In genomic region chr2:207906495-207906894, GRCh38 we compare ENCODE assay signal across 7 cellular contexts.
DNase-seq lines count a peak whose midpoint lies in the region; ATAC-seq, FAIRE-seq and TF ChIP-seq lines count a peak whose summit lies in the region.
"Not testable (repeated sequence)": the region's sequence is repeated elsewhere in the genome, so short reads cannot be mapped to it uniquely, and the experiment has no call there.

No MANE protein-coding gene starts in this region.

- H3K9me3 Mint-ChIP-seq in nephron, result not testable (repeated sequence)

- not testable (repeated sequence) for H3K36me3 Mint-ChIP-seq in nephron (ENCODE audit: low read depth)

- not testable (repeated sequence) for TF ChIP-seq EP300 in A549 (IDR thresholded peaks at IDR 0.05)

- CTCF ChIA-PET in A549 (lab: Yijun Ruan, JAX), result interaction anchor here (2.1 kb wide), 1 partner anchor 10 kb away, joined by 7 read pairs; no protein-coding TSS in a partner anchor

- H3K27me3 ChIP-seq in hepatocyte, result not testable (repeated sequence)

- peak overlapping the region; percentile 44 to 66 (median 62) for H3K27ac Mint-ChIP-seq in nephron

- not testable (repeated sequence) for H3K36me3 ChIP-seq in hepatocyte (replicated peaks; ENCODE audit: insufficient read depth, low read depth)

- not testable (repeated sequence) for H3K27me3 Mint-ChIP-seq in nephron (ENCODE audit: low read depth)

- TF ChIP-seq RAD21 in A549 (conservative IDR thresholded peaks at IDR 0.05 in 1 of 2, IDR thresholded peaks at IDR 0.05 in 1 of 2), result not testable (repeated sequence)

- H3K79me2 ChIP-seq in hepatocyte, result not testable (repeated sequence)

- not testable (repeated sequence) for H3K4me1 Mint-ChIP-seq in nephron

- not testable (repeated sequence) for H4K20me1 ChIP-seq in hepatocyte (ENCODE audit: insufficient read depth, poor library complexity, severe bottlenecking)

- H3K9me2 ChIP-seq in hepatocyte (replicated peaks; ENCODE audit: insufficient read depth), result not testable (repeated sequence)

- H3K4me3 Mint-ChIP-seq in nephron, result not testable (repeated sequence)

- H3K9me3 ChIP-seq in A549; hepatocyte (ENCODE audit: low read depth): not testable (repeated sequence)

- POLR2A ChIA-PET in A549 (lab: Yijun Ruan, JAX), result interaction anchor here (0.6 kb wide), 1 partner anchor 14 kb away, joined by 3 read pairs; no protein-coding TSS in a partner anchor

- ATAC-seq in A549, result not testable (repeated sequence)
- ATAC-seq in GM18909 (IDR thresholded peaks at IDR 0.05; ENCODE audit: poor library complexity, unreplicated experiment), result peak; percentile 60
- ATAC-seq in GM19467 (IDR thresholded peaks at IDR 0.05; ENCODE audit: unreplicated experiment), result peak; percentile 49
- peak; percentile 42 for ATAC-seq in HG03064 (IDR thresholded peaks at IDR 0.05; ENCODE audit: low read depth, unreplicated experiment)
- peak; percentile 59 for ATAC-seq in HG03354 (IDR thresholded peaks at IDR 0.05; ENCODE audit: poor library complexity, severe bottlenecking, unreplicated experiment)

- H3K4me3 ChIP-seq in A549, hepatocyte: not testable (repeated sequence)

- peaks cover 12% of the 10 kb centered on the region for H3K4me1 ChIP-seq in A549
- H3K4me1 ChIP-seq in hepatocyte (ENCODE audit: insufficient read depth), result not testable (repeated sequence)

- DNase-seq in A549 (ENCODE audit: low read depth in 1 of 2, low spot score in 1 of 2); hepatocyte (ENCODE audit: low spot score): not testable (repeated sequence)

- H3K27ac ChIP-seq in A549, result not testable (repeated sequence)
- H3K27ac ChIP-seq in hepatocyte, result peak overlapping the region; percentile 9

- TF ChIP-seq POLR2A in A549 (IDR thresholded peaks at IDR 0.05; ENCODE audit: low read length), result not testable (repeated sequence)

- H2AFZ ChIP-seq in hepatocyte, result not testable (repeated sequence)

- not testable (repeated sequence) for FAIRE-seq in A549 (lab: Jason Lieb, UNC)

- peak overlapping the region; percentile 22 for H3K4me2 ChIP-seq in A549
- H3K4me2 ChIP-seq in hepatocyte, result not testable (repeated sequence)

- TF ChIP-seq CTCF in A549 (IDR thresholded peaks at IDR 0.05); hepatocyte (IDR thresholded peaks at IDR 0.05; ENCODE audit: poor library complexity); nephron (IDR thresholded peaks at IDR 0.05; ENCODE audit: unreplicated experiment in 3 of 3): not testable (repeated sequence)

- WGBS in A549 (ENCODE audit: missing lambda C conversion rate), result 92% methylated on average over 5 of the region's 5 CpGs
- WGBS in hepatocyte (ENCODE audit: low lambda C conversion rate, missing lambda C conversion rate), result 88% methylated on average over 5 of the region's 5 CpGs
